In the genomic region with DNA sequence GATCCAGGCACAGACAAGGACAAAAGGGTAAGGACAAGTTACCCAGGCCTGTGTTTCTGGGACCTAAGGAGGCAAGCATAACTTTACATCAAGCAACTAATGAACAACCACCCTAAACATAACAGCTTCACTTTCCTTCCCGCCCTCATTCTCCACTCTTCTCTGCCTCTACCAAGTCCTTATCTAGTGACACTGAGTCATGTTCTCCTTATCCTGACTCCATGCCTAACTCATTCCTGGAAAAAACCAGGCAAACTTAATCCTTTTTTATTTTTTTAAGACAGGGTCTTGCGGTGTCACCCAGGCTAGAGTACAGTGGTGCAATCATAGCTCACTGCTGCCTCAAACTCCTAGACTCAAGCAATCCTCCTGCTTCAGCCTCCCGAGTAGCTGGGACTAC, we compare ENCODE assay signal across 17 cellular contexts.
"Had no signal": no experiment of that assay in that cellular context is flagged by ENCODE, and none has a peak within 500 bp of the region (broad histone marks: within the 10 kb centered on the region; RNA-seq: fewer than 3 reads in every experiment).

No MANE protein-coding gene starts in this region.

- H3K36me3 ChIP-seq: gastrocnemius medialis had no signal

- H3K27me3 Mint-ChIP-seq: activated CD8-positive, alpha-beta T cell treated with anti-CD3 and anti-CD28 coated beads for 36 hours; naive thymus-derived CD8-positive, alpha-beta T cell; type B pancreatic cell had no signal

- H3K4me3 ChIP-seq: dorsolateral prefrontal cortex, esophagus muscularis mucosa, gastrocnemius medialis, heart right ventricle, mucosa of descending colon, psoas muscle, suprapubic skin had no signal

- H3K27me3 ChIP-seq: dorsolateral prefrontal cortex, esophagus muscularis mucosa, gastrocnemius medialis, heart right ventricle, suprapubic skin had no signal

- DNase-seq: activated CD4-positive, alpha-beta T cell treated with anti-CD3 and anti-CD28 coated beads for 1 hour; activated CD8-positive, alpha-beta memory T cell treated with anti-CD3 and anti-CD28 coated beads, Interleukin-2, amount 50 U/mL, for 48 hours; activated CD8-positive, alpha-beta T cell treated with anti-CD3 and anti-CD28 coated beads for 36 hours; activated naive CD4-positive, alpha-beta T cell treated with anti-CD3 and anti-CD28 coated beads for 36 hours; dorsolateral prefrontal cortex; gastrocnemius medialis; heart right ventricle; mucosa of descending colon; naive thymus-derived CD8-positive, alpha-beta T cell; nucleus accumbens; stimulated activated CD4-positive, alpha-beta T cell treated with anti-CD3 and anti-CD28 coated beads, Interleukin-2, amount 100 ng/mL, for 48 hours; stimulated activated naive CD4-positive, alpha-beta T cell treated with Interleukin-2 at 50 U/mL for 16 hours had no signal

- H3K4me3 Mint-ChIP-seq: activated CD8-positive, alpha-beta T cell treated with anti-CD3 and anti-CD28 coated beads for 36 hours; activated naive CD4-positive, alpha-beta T cell treated with anti-CD3 and anti-CD28 coated beads for 36 hours; naive thymus-derived CD8-positive, alpha-beta T cell; type B pancreatic cell had no signal

- H3K27ac ChIP-seq: esophagus muscularis mucosa, gastrocnemius medialis, psoas muscle, suprapubic skin had no signal

- ATAC-seq: activated CD8-positive, alpha-beta T cell treated with anti-CD3 and anti-CD28 coated beads for 36 hours; gastrocnemius medialis; heart right ventricle; mucosa of descending colon; naive thymus-derived CD8-positive, alpha-beta T cell; psoas muscle; sciatic nerve had no signal

- H3K9me3 Mint-ChIP-seq: type B pancreatic cell had no signal

- H3K27ac Mint-ChIP-seq: activated CD8-positive, alpha-beta T cell treated with anti-CD3 and anti-CD28 coated beads for 36 hours; activated naive CD4-positive, alpha-beta T cell treated with anti-CD3 and anti-CD28 coated beads for 36 hours; naive thymus-derived CD8-positive, alpha-beta T cell; type B pancreatic cell had no signal

- H3K9me3 ChIP-seq: esophagus muscularis mucosa, gastrocnemius medialis, heart right ventricle, mucosa of descending colon, psoas muscle, suprapubic skin had no signal
